Comparison of ENCODE assay signal across 25 cellular contexts in genomic region chr16:9136596-9136995, GRCh38. TPM values are rescaled to one million over a fixed set of nuclear protein-coding genes. Genes with fewer than 3 reads are reported as not detected.
DNase-seq lines count a peak whose midpoint lies in the region; ATAC-seq and TF ChIP-seq lines count a peak whose summit lies in the region.
"Had no signal": no experiment of that assay in that cellular context is flagged by ENCODE, and none has a peak within 500 bp of the region (broad histone marks: within the 10 kb centered on the region; RNA-seq: fewer than 3 reads in every experiment).

No MANE protein-coding gene starts in this region.

- peaks cover 12% of the 10 kb centered on the region for H3K4me1 Mint-ChIP-seq in activated naive CD8-positive, alpha-beta T cell treated with anti-CD3 and anti-CD28 coated beads, Interleukin-2, amount 10 ng/mL, durations not matched to agents 7 days and 5 days
- H3K4me1 Mint-ChIP-seq in activated naive CD8-positive, alpha-beta T cell treated with anti-CD3 and anti-CD28 coated beads for 36 hours = peaks cover 16% of the 10 kb centered on the region

- H2BK5ac ChIP-seq in mesendoderm (ENCODE audit: low read length) = no peak overlapping the region

- ATAC-seq in activated naive CD8-positive, alpha-beta T cell treated with anti-CD3 and anti-CD28 coated beads, Interleukin-2, amount 10 ng/mL, durations not matched to agents 7 days and 5 days (ENCODE audit: low read depth) = no peak
- no peak for ATAC-seq in lower lobe of right lung
- ATAC-seq: HepG2 had no signal

- H3K79me2 ChIP-seq in mesendoderm (ENCODE audit: control insufficient read depth, insufficient read depth, low read length) = no peaks in the 10 kb centered on the region

- no peaks in the 10 kb centered on the region for H3K36me3 ChIP-seq in lower lobe of right lung
- no peaks in the 10 kb centered on the region for H3K36me3 ChIP-seq in mesendoderm (ENCODE audit: control insufficient read depth, insufficient read depth, low read length)
- H3K36me3 ChIP-seq: HAP-1, Peyer's patch, SJCRH30 had no signal

- peak; percentile 12 for DNase-seq in activated naive CD8-positive, alpha-beta T cell treated with anti-CD3 and anti-CD28 coated beads, Interleukin-2, amount 10 ng/mL, durations not matched to agents 7 days and 5 days
- DNase-seq in activated naive CD8-positive, alpha-beta T cell treated with anti-CD3 and anti-CD28 coated beads for 36 hours = no peak
- DNase-seq in lower lobe of right lung (peak; percentile 35), mesendoderm (no peak), T-helper 9 cell (no peak)
- peak; percentile 10 for DNase-seq in stimulated activated CD8-positive, alpha-beta memory T cell treated with anti-CD3 and anti-CD28 coated beads, Interleukin-4, amount 100 ng/mL, for 48 hours
- no peak for DNase-seq in stimulated activated CD4-positive, alpha-beta T cell treated with anti-CD3 and anti-CD28 coated beads, Interleukin-15, amount 100 ng/mL, for 24 hours
- DNase-seq: 8988T; Calu3; CD8-positive, alpha-beta memory T cell; DMS153; GM23248; MM.1S; NCI-H1105; NCI-H2029 treated with DMSO at 0.1 percent for 48 hours; NCI-H226; NCI-H510A treated with DMSO at 0.1 percent for 48 hours; NCI-H774; SJCRH30 had no signal

- H3K4me3 ChIP-seq in lower lobe of right lung = no peak overlapping the region
- no peak overlapping the region for H3K4me3 ChIP-seq in mesendoderm (ENCODE audit: low read length)
- H3K4me3 ChIP-seq: GM23248, HAP-1, K562, Peyer's patch, SJCRH30 had no signal

- intact Hi-C loops in lower lobe of right lung (cut with DNase I) = no loop called here

- WGBS in mesendoderm (ENCODE audit: extremely low coverage, insufficient coverage, low lambda C conversion rate) = no CpG with 5 or more reads among the region's 13 CpGs

- POLR2A ChIA-PET in activated naive CD8-positive, alpha-beta T cell treated with anti-CD3 and anti-CD28 coated beads, Interleukin-2, amount 10 ng/mL, durations not matched to agents 7 days and 5 days (lab: Charles Lee) = no interaction called here

- no peak overlapping the region for H4K8ac ChIP-seq in mesendoderm (ENCODE audit: low read depth, low read length)

- no peak overlapping the region for H3K9ac ChIP-seq in mesendoderm (ENCODE audit: low read length)
- H3K9ac ChIP-seq: GM23248 had no signal

- no peak overlapping the region for H3K4me2 ChIP-seq in mesendoderm (ENCODE audit: low read length)

- H3K23ac ChIP-seq in mesendoderm (ENCODE audit: low read length) = no peak overlapping the region

- no peak overlapping the region for H2AK5ac ChIP-seq in mesendoderm (ENCODE audit: low read length)

- H3K27ac ChIP-seq in lower lobe of right lung (no peak overlapping the region), mesendoderm (ENCODE audit: low read depth, low read length) (no peak overlapping the region)
- H3K27ac ChIP-seq: C4-2B, GM23248, HL-60, Peyer's patch, SJCRH30 had no signal

- no peaks in the 10 kb centered on the region for H3K9me3 ChIP-seq in lower lobe of right lung
- H3K9me3 ChIP-seq: HAP-1, Peyer's patch, SJCRH30 had no signal

- TF ChIP-seq CTCF in lower lobe of right lung (IDR thresholded peaks at IDR 0.05) = no peak

- no peaks in the 10 kb centered on the region for H3K27me3 Mint-ChIP-seq in activated naive CD8-positive, alpha-beta T cell treated with anti-CD3 and anti-CD28 coated beads, Interleukin-2, amount 10 ng/mL, durations not matched to agents 7 days and 5 days
- H3K27me3 Mint-ChIP-seq in activated naive CD8-positive, alpha-beta T cell treated with anti-CD3 and anti-CD28 coated beads for 36 hours = peaks cover 6% of the 10 kb centered on the region

- H2BK120ac ChIP-seq in mesendoderm (ENCODE audit: low read depth, low read length) = no peak overlapping the region

- H3K4me1 ChIP-seq in lower lobe of right lung (peaks cover 8% of the 10 kb centered on the region), mesendoderm (ENCODE audit: control insufficient read depth, low read depth, low read length) (no peaks in the 10 kb centered on the region)
- H3K4me1 ChIP-seq: HAP-1 had no signal

- H3K36me3 Mint-ChIP-seq in activated naive CD8-positive, alpha-beta T cell treated with anti-CD3 and anti-CD28 coated beads, Interleukin-2, amount 10 ng/mL, durations not matched to agents 7 days and 5 days = no peaks in the 10 kb centered on the region
- peaks cover 1% of the 10 kb centered on the region for H3K36me3 Mint-ChIP-seq in activated naive CD8-positive, alpha-beta T cell treated with anti-CD3 and anti-CD28 coated beads for 36 hours

- no peak overlapping the region for H3K4me3 Mint-ChIP-seq in activated naive CD8-positive, alpha-beta T cell treated with anti-CD3 and anti-CD28 coated beads, Interleukin-2, amount 10 ng/mL, durations not matched to agents 7 days and 5 days
- no peak overlapping the region for H3K4me3 Mint-ChIP-seq in activated naive CD8-positive, alpha-beta T cell treated with anti-CD3 and anti-CD28 coated beads for 36 hours

- H3K56ac ChIP-seq in mesendoderm (ENCODE audit: low read length) = no peak overlapping the region

- no peak overlapping the region for H3K4ac ChIP-seq in mesendoderm (ENCODE audit: low read depth, low read length)

- no peak overlapping the region for H3K18ac ChIP-seq in mesendoderm (ENCODE audit: low read length)

- peaks cover 1% of the 10 kb centered on the region for H3K79me1 ChIP-seq in mesendoderm (ENCODE audit: low read length)

- H4K5ac ChIP-seq in mesendoderm (ENCODE audit: low read length) = no peak overlapping the region

- H3K27me3 ChIP-seq in lower lobe of right lung (ENCODE audit: low read depth) (no peaks in the 10 kb centered on the region), mesendoderm (ENCODE audit: insufficient read depth, low read length, poor library complexity) (no peaks in the 10 kb centered on the region)
- H3K27me3 ChIP-seq: Peyer's patch, SJCRH30 had no signal

- H2BK15ac ChIP-seq in mesendoderm (replicated peaks; ENCODE audit: low read depth) = no peak overlapping the region

- H3K9me3 Mint-ChIP-seq in activated naive CD8-positive, alpha-beta T cell treated with anti-CD3 and anti-CD28 coated beads, Interleukin-2, amount 10 ng/mL, durations not matched to agents 7 days and 5 days = no peaks in the 10 kb centered on the region
- H3K9me3 Mint-ChIP-seq in activated naive CD8-positive, alpha-beta T cell treated with anti-CD3 and anti-CD28 coated beads for 36 hours = no peaks in the 10 kb centered on the region
- H3K9me3 Mint-ChIP-seq: CD8-positive, alpha-beta memory T cell had no signal

- no peak overlapping the region for H3K27ac Mint-ChIP-seq in activated naive CD8-positive, alpha-beta T cell treated with anti-CD3 and anti-CD28 coated beads, Interleukin-2, amount 10 ng/mL, durations not matched to agents 7 days and 5 days
- no peak overlapping the region for H3K27ac Mint-ChIP-seq in activated naive CD8-positive, alpha-beta T cell treated with anti-CD3 and anti-CD28 coated beads for 36 hours

RNA-seq across cellular contexts. Expression of gene HAPSTR1, which starts 45.2 kb away (rescaled TPM):
- total RNA-seq in activated naive CD8-positive, alpha-beta T cell treated with anti-CD3 and anti-CD28 coated beads, Interleukin-2, amount 10 ng/mL, durations not matched to agents 7 days and 5 days = 10 to 100 TPM; 71.6 to 72.2 TPM
- total RNA-seq in activated naive CD8-positive, alpha-beta T cell treated with anti-CD3 and anti-CD28 coated beads for 36 hours = 10 to 100 TPM; 64.5 to 65.5 TPM
- 53.1 TPM for total RNA-seq in lower lobe of right lung
- 32.0 TPM for polyA plus RNA-seq in mesendoderm (2013, experiment 1 of 2)
- polyA plus RNA-seq in mesendoderm (2013, experiment 2 of 2) = 30.7 TPM

Comparison
In these comparisons a context has a peak if more than half of its experiments do, and no peak if none do; other contexts are left out.
1. DNase-seq: peak in activated naive CD8-positive, alpha-beta T cell treated with anti-CD3 and anti-CD28 coated beads, Interleukin-2, amount 10 ng/mL, durations not matched to agents 7 days and 5 days (single experiment), lower lobe of right lung (single experiment) and stimulated activated CD8-positive, alpha-beta memory T cell treated with anti-CD3 and anti-CD28 coated beads, Interleukin-4, amount 100 ng/mL, for 48 hours (single experiment); none in activated naive CD8-positive, alpha-beta T cell treated with anti-CD3 and anti-CD28 coated beads for 36 hours (single experiment), mesendoderm (single experiment), T-helper 9 cell (single experiment) and stimulated activated CD4-positive, alpha-beta T cell treated with anti-CD3 and anti-CD28 coated beads, Interleukin-15, amount 100 ng/mL, for 24 hours (single experiment).